ENCODE assay signal across 1 cellular context in genomic region chr7:32892521-32893224, GRCh38.
TF ChIP-seq lines count a peak whose summit lies in the region.

No MANE protein-coding gene starts in this region.

TF ChIP-seq in K562, 482 proteins besides CTCF, POLR2A, EP300 and RAD21 (continued from another document and continues in another):
- no peak for TF ChIP-seq MTA1 (IDR thresholded peaks at IDR 0.05; ENCODE audit: borderline replicate concordance)
- TF ChIP-seq, protein P1, sequence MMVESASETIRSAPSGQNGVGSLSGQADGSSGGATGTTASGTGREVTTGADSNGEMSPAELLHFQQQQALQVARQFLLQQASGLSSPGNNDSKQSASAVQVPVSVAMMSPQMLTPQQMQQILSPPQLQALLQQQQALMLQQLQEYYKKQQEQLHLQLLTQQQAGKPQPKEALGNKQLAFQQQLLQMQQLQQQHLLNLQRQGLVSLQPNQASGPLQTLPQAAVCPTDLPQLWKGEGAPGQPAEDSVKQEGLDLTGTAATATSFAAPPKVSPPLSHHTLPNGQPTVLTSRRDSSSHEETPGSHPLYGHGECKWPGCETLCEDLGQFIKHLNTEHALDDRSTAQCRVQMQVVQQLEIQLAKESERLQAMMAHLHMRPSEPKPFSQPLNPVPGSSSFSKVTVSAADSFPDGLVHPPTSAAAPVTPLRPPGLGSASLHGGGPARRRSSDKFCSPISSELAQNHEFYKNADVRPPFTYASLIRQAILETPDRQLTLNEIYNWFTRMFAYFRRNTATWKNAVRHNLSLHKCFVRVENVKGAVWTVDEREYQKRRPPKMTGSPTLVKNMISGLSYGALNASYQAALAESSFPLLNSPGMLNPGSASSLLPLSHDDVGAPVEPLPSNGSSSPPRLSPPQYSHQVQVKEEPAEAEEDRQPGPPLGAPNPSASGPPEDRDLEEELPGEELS (CRISPR knock-in tag; IDR thresholded peaks at IDR 0.05; ENCODE audit: borderline replicate concordance) = no peak
- peak; percentile 68; the same call in 1 of the 2 replicates for TF ChIP-seq TEAD4 (IDR thresholded peaks at IDR 0.05; ENCODE audit: low read length)
- no peak for TF ChIP-seq TEAD4 (CRISPR knock-in tag; IDR thresholded peaks at IDR 0.05; ENCODE audit: borderline replicate concordance)
- no peak for TF ChIP-seq ZNF655 (CRISPR knock-in tag; IDR thresholded peaks at IDR 0.05)
- no peak for TF ChIP-seq TGIF2 (CRISPR knock-in tag; IDR thresholded peaks at IDR 0.05)
- TF ChIP-seq HNRNPH1 (optimal IDR thresholded peaks at IDR 0.05; ENCODE audit: low read depth, low read length) = no peak
- TF ChIP-seq FOSL1 (tag; conservative IDR thresholded peaks at IDR 0.05) = peak; percentile 61
- TF ChIP-seq TBL1XR1 (IDR thresholded peaks at IDR 0.05; ENCODE audit: low read length in 2 of 2) = no peak
- no peak for TF ChIP-seq PTTG1 (tag; IDR thresholded peaks at IDR 0.05; ENCODE audit: low read depth)
- TF ChIP-seq MBD2 (IDR thresholded peaks at IDR 0.05; ENCODE audit: borderline replicate concordance, low read depth) = 0 out of 2 replicates have a peak, but pooled peaks have one; percentile 9
- TF ChIP-seq CBX3 (IDR thresholded peaks at IDR 0.05; ENCODE audit: borderline replicate concordance in 1 of 2, low read length in 2 of 2) = no peak
- no peak for TF ChIP-seq ETS1 (conservative IDR thresholded peaks at IDR 0.05; ENCODE audit: control insufficient read depth, low read depth, low read length)
- no peak; the same call in 1 of the 2 replicates for TF ChIP-seq TCF3 (CRISPR knock-in tag; IDR thresholded peaks at IDR 0.05)
- TF ChIP-seq, protein P2, sequence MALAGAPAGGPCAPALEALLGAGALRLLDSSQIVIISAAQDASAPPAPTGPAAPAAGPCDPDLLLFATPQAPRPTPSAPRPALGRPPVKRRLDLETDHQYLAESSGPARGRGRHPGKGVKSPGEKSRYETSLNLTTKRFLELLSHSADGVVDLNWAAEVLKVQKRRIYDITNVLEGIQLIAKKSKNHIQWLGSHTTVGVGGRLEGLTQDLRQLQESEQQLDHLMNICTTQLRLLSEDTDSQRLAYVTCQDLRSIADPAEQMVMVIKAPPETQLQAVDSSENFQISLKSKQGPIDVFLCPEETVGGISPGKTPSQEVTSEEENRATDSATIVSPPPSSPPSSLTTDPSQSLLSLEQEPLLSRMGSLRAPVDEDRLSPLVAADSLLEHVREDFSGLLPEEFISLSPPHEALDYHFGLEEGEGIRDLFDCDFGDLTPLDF (CRISPR knock-in tag; IDR thresholded peaks at IDR 0.05) = no peak
- TF ChIP-seq FOXJ2 (tag; IDR thresholded peaks at IDR 0.05) = no peak
- TF ChIP-seq FOXP1 (CRISPR knock-in tag; IDR thresholded peaks at IDR 0.05) = no peak
- TF ChIP-seq DMBX1 (CRISPR knock-in tag; IDR thresholded peaks at IDR 0.05; ENCODE audit: borderline replicate concordance) = no peak
- TF ChIP-seq ZNF445 (CRISPR knock-in tag; IDR thresholded peaks at IDR 0.05; ENCODE audit: low read depth) = no peak
- no peak for TF ChIP-seq ZNF79 (CRISPR knock-in tag; IDR thresholded peaks at IDR 0.05; ENCODE audit: low read depth)
- no peak for TF ChIP-seq ZNF175 (CRISPR knock-in tag; IDR thresholded peaks at IDR 0.05; ENCODE audit: low read depth)
- TF ChIP-seq, protein P3, sequence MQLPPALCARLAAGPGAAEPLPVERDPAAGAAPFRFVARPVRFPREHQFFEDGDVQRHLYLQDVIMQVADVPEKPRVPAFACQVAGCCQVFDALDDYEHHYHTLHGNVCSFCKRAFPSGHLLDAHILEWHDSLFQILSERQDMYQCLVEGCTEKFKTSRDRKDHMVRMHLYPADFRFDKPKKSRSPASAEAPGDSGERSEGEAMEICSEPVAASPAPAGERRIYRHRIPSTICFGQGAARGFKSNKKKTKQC (CRISPR knock-in tag; IDR thresholded peaks at IDR 0.05) = peak; percentile 67; the same call in 1 of the 2 replicates
- TF ChIP-seq HLTF (IDR thresholded peaks at IDR 0.05) = no peak
- peak; percentile 76 to 78 for TF ChIP-seq KDM1A (IDR thresholded peaks at IDR 0.05)
- TF ChIP-seq ZC3H4 (CRISPR knock-in tag; IDR thresholded peaks at IDR 0.05; ENCODE audit: borderline replicate concordance) = 0 out of 2 replicates have a peak, but pooled peaks have one; percentile 54
- TF ChIP-seq ZSCAN29 (IDR thresholded peaks at IDR 0.05) = no peak
- no peak for TF ChIP-seq ZNF583 (CRISPR knock-in tag; IDR thresholded peaks at IDR 0.05)
- TF ChIP-seq, protein P4, sequence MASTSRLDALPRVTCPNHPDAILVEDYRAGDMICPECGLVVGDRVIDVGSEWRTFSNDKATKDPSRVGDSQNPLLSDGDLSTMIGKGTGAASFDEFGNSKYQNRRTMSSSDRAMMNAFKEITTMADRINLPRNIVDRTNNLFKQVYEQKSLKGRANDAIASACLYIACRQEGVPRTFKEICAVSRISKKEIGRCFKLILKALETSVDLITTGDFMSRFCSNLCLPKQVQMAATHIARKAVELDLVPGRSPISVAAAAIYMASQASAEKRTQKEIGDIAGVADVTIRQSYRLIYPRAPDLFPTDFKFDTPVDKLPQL (IDR thresholded peaks at IDR 0.05; ENCODE audit: extremely low read depth, insufficient read length) = no peak
- TF ChIP-seq NBN (IDR thresholded peaks at IDR 0.05; ENCODE audit: low read depth) = no peak
- TF ChIP-seq PHB2 (IDR thresholded peaks at IDR 0.05; ENCODE audit: low read depth) = no peak
- TF ChIP-seq, protein P5, sequence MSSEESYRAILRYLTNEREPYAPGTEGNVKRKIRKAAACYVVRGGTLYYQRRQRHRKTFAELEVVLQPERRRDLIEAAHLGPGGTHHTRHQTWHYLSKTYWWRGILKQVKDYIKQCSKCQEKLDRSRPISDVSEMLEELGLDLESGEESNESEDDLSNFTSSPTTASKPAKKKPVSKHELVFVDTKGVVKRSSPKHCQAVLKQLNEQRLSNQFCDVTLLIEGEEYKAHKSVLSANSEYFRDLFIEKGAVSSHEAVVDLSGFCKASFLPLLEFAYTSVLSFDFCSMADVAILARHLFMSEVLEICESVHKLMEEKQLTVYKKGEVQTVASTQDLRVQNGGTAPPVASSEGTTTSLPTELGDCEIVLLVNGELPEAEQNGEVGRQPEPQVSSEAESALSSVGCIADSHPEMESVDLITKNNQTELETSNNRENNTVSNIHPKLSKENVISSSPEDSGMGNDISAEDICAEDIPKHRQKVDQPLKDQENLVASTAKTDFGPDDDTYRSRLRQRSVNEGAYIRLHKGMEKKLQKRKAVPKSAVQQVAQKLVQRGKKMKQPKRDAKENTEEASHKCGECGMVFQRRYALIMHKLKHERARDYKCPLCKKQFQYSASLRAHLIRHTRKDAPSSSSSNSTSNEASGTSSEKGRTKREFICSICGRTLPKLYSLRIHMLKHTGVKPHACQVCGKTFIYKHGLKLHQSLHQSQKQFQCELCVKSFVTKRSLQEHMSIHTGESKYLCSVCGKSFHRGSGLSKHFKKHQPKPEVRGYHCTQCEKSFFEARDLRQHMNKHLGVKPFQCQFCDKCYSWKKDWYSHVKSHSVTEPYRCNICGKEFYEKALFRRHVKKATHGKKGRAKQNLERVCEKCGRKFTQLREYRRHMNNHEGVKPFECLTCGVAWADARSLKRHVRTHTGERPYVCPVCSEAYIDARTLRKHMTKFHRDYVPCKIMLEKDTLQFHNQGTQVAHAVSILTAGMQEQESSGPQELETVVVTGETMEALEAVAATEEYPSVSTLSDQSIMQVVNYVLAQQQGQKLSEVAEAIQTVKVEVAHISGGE (CRISPR knock-in tag; IDR thresholded peaks at IDR 0.05) = no peak
- TF ChIP-seq ZNF512 (tag; IDR thresholded peaks at IDR 0.05) = no peak
- no peak for TF ChIP-seq POLR2B (IDR thresholded peaks at IDR 0.05; ENCODE audit: low read depth, partially characterized antibody)
- TF ChIP-seq, protein P6, sequence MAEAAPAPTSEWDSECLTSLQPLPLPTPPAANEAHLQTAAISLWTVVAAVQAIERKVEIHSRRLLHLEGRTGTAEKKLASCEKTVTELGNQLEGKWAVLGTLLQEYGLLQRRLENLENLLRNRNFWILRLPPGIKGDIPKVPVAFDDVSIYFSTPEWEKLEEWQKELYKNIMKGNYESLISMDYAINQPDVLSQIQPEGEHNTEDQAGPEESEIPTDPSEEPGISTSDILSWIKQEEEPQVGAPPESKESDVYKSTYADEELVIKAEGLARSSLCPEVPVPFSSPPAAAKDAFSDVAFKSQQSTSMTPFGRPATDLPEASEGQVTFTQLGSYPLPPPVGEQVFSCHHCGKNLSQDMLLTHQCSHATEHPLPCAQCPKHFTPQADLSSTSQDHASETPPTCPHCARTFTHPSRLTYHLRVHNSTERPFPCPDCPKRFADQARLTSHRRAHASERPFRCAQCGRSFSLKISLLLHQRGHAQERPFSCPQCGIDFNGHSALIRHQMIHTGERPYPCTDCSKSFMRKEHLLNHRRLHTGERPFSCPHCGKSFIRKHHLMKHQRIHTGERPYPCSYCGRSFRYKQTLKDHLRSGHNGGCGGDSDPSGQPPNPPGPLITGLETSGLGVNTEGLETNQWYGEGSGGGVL (CRISPR knock-in tag; IDR thresholded peaks at IDR 0.05) = no peak
- TF ChIP-seq NRF1 (conservative IDR thresholded peaks at IDR 0.05 in 1 of 2, IDR thresholded peaks at IDR 0.05 in 1 of 2) = no peak
- TF ChIP-seq ARID3A (IDR thresholded peaks at IDR 0.05; ENCODE audit: borderline replicate concordance, low read depth, low read length) = peak; percentile 92
- TF ChIP-seq NFE2L1 (tag; IDR thresholded peaks at IDR 0.05; ENCODE audit: borderline replicate concordance, low read depth) = no peak
- no peak for TF ChIP-seq ILF3 (IDR thresholded peaks at IDR 0.05; ENCODE audit: borderline replicate concordance)
- TF ChIP-seq PURB (CRISPR knock-in tag; IDR thresholded peaks at IDR 0.05; ENCODE audit: low read depth) = no peak
- TF ChIP-seq GABPB1 (CRISPR knock-in tag; IDR thresholded peaks at IDR 0.05) = no peak
- no peak for TF ChIP-seq ZNF143 (CRISPR knock-in tag; IDR thresholded peaks at IDR 0.05)
- no peak for TF ChIP-seq GTF2F1 (IDR thresholded peaks at IDR 0.05; ENCODE audit: low read depth, low read length)
- TF ChIP-seq BHLHE40 (IDR thresholded peaks at IDR 0.05; ENCODE audit: low read length) = no peak
- TF ChIP-seq BRF1 (IDR thresholded peaks at IDR 0.05; ENCODE audit: borderline replicate concordance, extremely low read depth, insufficient read length) = no peak
- TF ChIP-seq ZNF436 (CRISPR knock-in tag; IDR thresholded peaks at IDR 0.05) = no peak
- 0 out of 2 replicates have a peak, but pooled peaks have one; percentile 56 for TF ChIP-seq MECOM (CRISPR knock-in tag; IDR thresholded peaks at IDR 0.05)
- no peak for TF ChIP-seq NR1H2 (CRISPR knock-in tag; IDR thresholded peaks at IDR 0.05)
- TF ChIP-seq, protein P7, sequence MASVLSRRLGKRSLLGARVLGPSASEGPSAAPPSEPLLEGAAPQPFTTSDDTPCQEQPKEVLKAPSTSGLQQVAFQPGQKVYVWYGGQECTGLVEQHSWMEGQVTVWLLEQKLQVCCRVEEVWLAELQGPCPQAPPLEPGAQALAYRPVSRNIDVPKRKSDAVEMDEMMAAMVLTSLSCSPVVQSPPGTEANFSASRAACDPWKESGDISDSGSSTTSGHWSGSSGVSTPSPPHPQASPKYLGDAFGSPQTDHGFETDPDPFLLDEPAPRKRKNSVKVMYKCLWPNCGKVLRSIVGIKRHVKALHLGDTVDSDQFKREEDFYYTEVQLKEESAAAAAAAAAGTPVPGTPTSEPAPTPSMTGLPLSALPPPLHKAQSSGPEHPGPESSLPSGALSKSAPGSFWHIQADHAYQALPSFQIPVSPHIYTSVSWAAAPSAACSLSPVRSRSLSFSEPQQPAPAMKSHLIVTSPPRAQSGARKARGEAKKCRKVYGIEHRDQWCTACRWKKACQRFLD (CRISPR knock-in tag; IDR thresholded peaks at IDR 0.05) = no peak; the same call in none of the 2 replicates
- no peak for TF ChIP-seq ZFP36 (IDR thresholded peaks at IDR 0.05; ENCODE audit: low read depth, low read length, partially characterized antibody)
- TF ChIP-seq ZSCAN32 (CRISPR knock-in tag; IDR thresholded peaks at IDR 0.05) = no peak
- no peak for TF ChIP-seq MYC (IDR thresholded peaks at IDR 0.05; ENCODE audit: low read depth, low read length)
- TF ChIP-seq MYC (CRISPR knock-in tag; IDR thresholded peaks at IDR 0.05; ENCODE audit: borderline replicate concordance, low read depth) = no peak; the same call in 1 of the 2 replicates
